23 cellular contexts compared by ENCODE assay signal in the genomic region with DNA sequence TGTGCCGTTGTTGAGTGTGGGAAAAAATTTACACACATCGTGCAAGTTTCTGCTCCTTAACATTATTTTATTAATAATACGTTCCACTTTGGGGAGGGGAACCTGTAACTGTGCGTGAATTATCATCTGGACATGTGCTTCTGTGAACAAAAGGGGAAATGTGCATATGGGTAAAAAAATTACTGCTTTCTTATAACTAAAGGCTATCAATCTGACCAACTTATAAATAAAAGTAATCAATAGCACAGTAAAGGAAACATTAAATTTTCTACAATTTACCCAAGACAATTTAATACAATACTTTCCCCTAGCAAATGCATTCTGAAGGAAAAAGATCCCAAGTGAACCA. TPM values are rescaled to one million over a fixed set of nuclear protein-coding genes. Genes with fewer than 3 reads are reported as not detected.
DNase-seq lines count a peak whose midpoint lies in the region; ATAC-seq and TF ChIP-seq lines count a peak whose summit lies in the region.
"Had no signal": no experiment of that assay in that cellular context is flagged by ENCODE, and none has a peak within 500 bp of the region (broad histone marks: within the 10 kb centered on the region; RNA-seq: fewer than 3 reads in every experiment).

No MANE protein-coding gene starts in this region.

- no peaks in the 10 kb centered on the region for H3K27me3 ChIP-seq in SJSA1 (replicated peaks)
- H3K27me3 ChIP-seq in skeletal muscle satellite cell (ENCODE audit: control insufficient read depth, insufficient read depth, low read length), result no peaks in the 10 kb centered on the region

- no peaks in the 10 kb centered on the region for H3K9me3 ChIP-seq in SJSA1 (replicated peaks)
- no peaks in the 10 kb centered on the region for H3K9me3 ChIP-seq in skeletal muscle satellite cell (replicated peaks; ENCODE audit: low read length)
- H3K9me3 ChIP-seq: HAP-1, transverse colon had no signal

- H3K27ac ChIP-seq in SJSA1, result peak overlapping the region; percentile 75
- H3K27ac ChIP-seq: transverse colon had no signal

- TF ChIP-seq CTCF in fibroblast of mammary gland (conservative IDR thresholded peaks at IDR 0.05; ENCODE audit: control insufficient read depth, insufficient read depth, low read depth, low read length), result no peak

- H3K4me2 ChIP-seq in skeletal muscle satellite cell (ENCODE audit: low read length), result peak overlapping the region; percentile 77

- H3K4me3 ChIP-seq in SJSA1, result peak overlapping the region; percentile 93
- H3K4me3 ChIP-seq in fibroblast of mammary gland (ENCODE audit: control insufficient read depth, low read depth, low read length), result peak overlapping the region; percentile 97
- no peak overlapping the region for H3K4me3 ChIP-seq in skeletal muscle satellite cell (ENCODE audit: low read length)
- H3K4me3 ChIP-seq: HAP-1, transverse colon had no signal

- no peak overlapping the region for H3K9ac ChIP-seq in skeletal muscle satellite cell (ENCODE audit: low read depth, low read length)

- no peak for ATAC-seq in HG03571 (IDR thresholded peaks at IDR 0.05; ENCODE audit: unreplicated experiment)
- ATAC-seq: activated CD8-positive, alpha-beta memory T cell treated with anti-CD3 and anti-CD28 coated beads, Interleukin-2, amount 10 ng/mL, durations not matched to agents 7 days and 5 days; HepG2; left cardiac atrium; natural killer cell treated with Interleukin-12 subunit alpha and Interleukin-12 subunit beta and Interleukin-15 and Interleukin-18, amount 100 ng/mL, for 72 hours; stimulated activated naive CD8-positive, alpha-beta T cell treated with anti-CD3 and anti-CD28 coated beads, Interleukin-15, Interleukin-2, amounts not matched to agents 100 U/mL and 50 U/mL, for 24 hours had no signal

- in situ Hi-C loops in ACHN (cut with HindIII; ENCODE audit: low pct_ligation_motif_present, low pct_unique_long_range_greater_than_20kb, low sequenced_read_pairs), result no loop called here

- DNase-seq in ELR (ENCODE audit: low read depth) (peak; percentile 6), SJSA1 (ENCODE audit: low read depth in 1 of 2, low spot score in 2 of 2) (no peak), fibroblast of mammary gland (ENCODE audit: low read depth) (no peak), putamen (ENCODE audit: low spot score) (no peak), NCI-H2171 (lab: John Stamatoyannopoulos, UW) (no peak), ACHN (no peak)
- DNase-seq: activated CD4-positive, alpha-beta T cell treated with anti-CD3 and anti-CD28 coated beads for 4 hours; activated CD8-positive, alpha-beta memory T cell treated with anti-CD3 and anti-CD28 coated beads, Interleukin-2, amount 10 ng/mL, durations not matched to agents 7 days and 5 days; NCI-H1417 treated with DMSO at 0.1 percent for 48 hours; NCI-H524; stimulated activated CD4-positive, alpha-beta T cell treated with anti-CD3 and anti-CD28 coated beads, Interleukin-4, amount 100 ng/mL, for 1 hour; stimulated activated naive CD8-positive, alpha-beta T cell treated with anti-CD3 and anti-CD28 coated beads, Interleukin-15, Interleukin-2, amounts not matched to agents 100 U/mL and 50 U/mL, for 24 hours; transverse colon had no signal

- peaks cover 67% of the 10 kb centered on the region for H3K36me3 ChIP-seq in SJSA1
- peaks cover 23% of the 10 kb centered on the region for H3K36me3 ChIP-seq in skeletal muscle satellite cell (ENCODE audit: insufficient read depth, low read length)
- H3K36me3 ChIP-seq: HAP-1, transverse colon had no signal

- H3K4me1 ChIP-seq in SJSA1 (replicated peaks), result peaks cover 62% of the 10 kb centered on the region
- peaks cover 11% of the 10 kb centered on the region for H3K4me1 ChIP-seq in skeletal muscle satellite cell (ENCODE audit: control insufficient read depth, insufficient read depth, low read length)
- H3K4me1 ChIP-seq: HAP-1 had no signal

RNA-seq across cellular contexts. Expression of a gene that starts 4.5 kb away (rescaled TPM):
- 49.5 and 76.2 TPM in 2 replicates for total RNA-seq in SJSA1 (2014; rRNA removed; shearing (Covaris generic))
- total RNA-seq in skeletal muscle satellite cell (2012; rRNA removed), result 37.5 and 41.9 TPM in 2 replicates
- total RNA-seq: activated naive CD8-positive, alpha-beta T cell treated with anti-CD3 and anti-CD28 coated beads for 36 hours; HepG2; natural killer cell treated with Interleukin-12 subunit alpha and Interleukin-12 subunit beta and Interleukin-15 and Interleukin-18, amount 100 ng/mL, for 72 hours had no signal

RNA-seq across cellular contexts. Expression of a gene that starts 32.2 kb away (rescaled TPM):
- not detected in 2 replicates for total RNA-seq in SJSA1 (2014; rRNA removed; shearing (Covaris generic))
- total RNA-seq in skeletal muscle satellite cell (2012; rRNA removed), result not detected in 2 replicates
- total RNA-seq: activated CD8-positive, alpha-beta memory T cell treated with anti-CD3 and anti-CD28 coated beads, Interleukin-2, amount 10 ng/mL, durations not matched to agents 7 days and 5 days; activated naive CD8-positive, alpha-beta T cell treated with anti-CD3 and anti-CD28 coated beads for 36 hours; activated T-helper 1 cell treated with anti-CD3 and anti-CD28 coated beads, Interleukin-12 subunit alpha, Interleukin-12 subunit beta, Interleukin-2, Interleukin-4 antibody, amounts not matched to agents 30 ng/mL and 10 ng/mL and 1 ng/mL, durations not matched to agents 14 hours and 24 hours and 36 hours; HepG2; left cardiac atrium; natural killer cell treated with Interleukin-12 subunit alpha and Interleukin-12 subunit beta and Interleukin-15 and Interleukin-18, amount 100 ng/mL, for 72 hours; posterior vena cava; skeletal muscle tissue; transverse colon had no signal
